ENCODE assay signal across 8 cellular contexts in genomic region chr17:63838586-63839184, GRCh38. TPM values are rescaled to one million over a fixed set of nuclear protein-coding genes. Genes with fewer than 3 reads are reported as not detected.
DNase-seq lines count a peak whose midpoint lies in the region; ATAC-seq and TF ChIP-seq lines count a peak whose summit lies in the region.

No MANE protein-coding gene starts in this region.

- no peaks in the 10 kb centered on the region for H3K27me3 Mint-ChIP-seq in T-helper 1 cell treated with Interleukin-12 subunit alpha and Interleukin-12 subunit beta and Interleukin-4 antibody, amounts not matched to agents 30 μg/mL and 1 μg/mL, for 36 hours (ENCODE audit: low read depth)
- no peaks in the 10 kb centered on the region for H3K27me3 Mint-ChIP-seq in activated T-helper 1 cell treated with anti-CD3 and anti-CD28 coated beads, Interleukin-12 subunit alpha, Interleukin-12 subunit beta, Interleukin-2, Interleukin-4 antibody, amounts not matched to agents 30 ng/mL and 10 ng/mL and 1 ng/mL, durations not matched to agents 14 hours and 24 hours and 36 hours (ENCODE audit: insufficient read depth)

- H3K9me3 ChIP-seq in cardiac muscle cell (ENCODE audit: low read depth): no peaks in the 10 kb centered on the region

- H3K36me3 Mint-ChIP-seq in T-helper 1 cell treated with Interleukin-12 subunit alpha and Interleukin-12 subunit beta and Interleukin-4 antibody, amounts not matched to agents 30 μg/mL and 1 μg/mL, for 36 hours (ENCODE audit: low read depth): peaks cover 14% of the 10 kb centered on the region
- H3K36me3 Mint-ChIP-seq in activated T-helper 1 cell treated with anti-CD3 and anti-CD28 coated beads, Interleukin-12 subunit alpha, Interleukin-12 subunit beta, Interleukin-2, Interleukin-4 antibody, amounts not matched to agents 30 ng/mL and 10 ng/mL and 1 ng/mL, durations not matched to agents 14 hours and 24 hours and 36 hours (ENCODE audit: low read depth): peaks cover 35% of the 10 kb centered on the region

- H3K4me3 Mint-ChIP-seq in T-helper 1 cell treated with Interleukin-12 subunit alpha and Interleukin-12 subunit beta and Interleukin-4 antibody, amounts not matched to agents 30 μg/mL and 1 μg/mL, for 36 hours: peak overlapping the region; percentile 14
- peak overlapping the region; percentile 45 for H3K4me3 Mint-ChIP-seq in activated T-helper 1 cell treated with anti-CD3 and anti-CD28 coated beads, Interleukin-12 subunit alpha, Interleukin-12 subunit beta, Interleukin-2, Interleukin-4 antibody, amounts not matched to agents 30 ng/mL and 10 ng/mL and 1 ng/mL, durations not matched to agents 14 hours and 24 hours and 36 hours

- H3K27ac ChIP-seq in cardiac muscle cell (peak overlapping the region; percentile 44), rectal smooth muscle tissue (ENCODE audit: low read depth, low read length) (peak overlapping the region; percentile 85)

- peaks cover 31% of the 10 kb centered on the region for H3K4me1 Mint-ChIP-seq in T-helper 1 cell treated with Interleukin-12 subunit alpha and Interleukin-12 subunit beta and Interleukin-4 antibody, amounts not matched to agents 30 μg/mL and 1 μg/mL, for 36 hours (ENCODE audit: low read depth)
- H3K4me1 Mint-ChIP-seq in activated T-helper 1 cell treated with anti-CD3 and anti-CD28 coated beads, Interleukin-12 subunit alpha, Interleukin-12 subunit beta, Interleukin-2, Interleukin-4 antibody, amounts not matched to agents 30 ng/mL and 10 ng/mL and 1 ng/mL, durations not matched to agents 14 hours and 24 hours and 36 hours (ENCODE audit: low read depth): peaks cover 41% of the 10 kb centered on the region

- TF ChIP-seq CTCF in cardiac muscle cell (IDR thresholded peaks at IDR 0.05; ENCODE audit: low read depth, low read length): no peak

- H3K9ac ChIP-seq in rectal smooth muscle tissue (ENCODE audit: low read length): no peak overlapping the region

- H3K4me1 ChIP-seq in cardiac muscle cell (ENCODE audit: low read depth) (peaks cover 26% of the 10 kb centered on the region), rectal smooth muscle tissue (ENCODE audit: control insufficient read depth, insufficient read depth, low read length) (peaks cover 30% of the 10 kb centered on the region)

- peaks cover 5% of the 10 kb centered on the region for H3K36me3 ChIP-seq in cardiac muscle cell
- peaks cover 14% of the 10 kb centered on the region for H3K36me3 ChIP-seq in rectal smooth muscle tissue (ENCODE audit: control insufficient read depth, insufficient read depth, low read length)

- intact Hi-C loops in activated T-helper 1 cell treated with anti-CD3 and anti-CD28 coated beads, Interleukin-12 subunit alpha, Interleukin-12 subunit beta, Interleukin-2, Interleukin-4 antibody, amounts not matched to agents 30 ng/mL and 10 ng/mL and 1 ng/mL, durations not matched to agents 14 hours and 24 hours and 36 hours (cut with micrococcal nuclease): no loop called here

- no peak for DNase-seq in T-helper 1 cell
- no peak for DNase-seq in activated T-helper 1 cell treated with anti-CD3 and anti-CD28 coated beads, Interleukin-12 subunit alpha, Interleukin-12 subunit beta, Interleukin-2, Interleukin-4 antibody, amounts not matched to agents 30 ng/mL and 10 ng/mL and 1 ng/mL, durations not matched to agents 14 hours and 24 hours and 36 hours (ENCODE audit: low spot score)
- DNase-seq in cardiac muscle cell (ENCODE audit: low read depth in 1 of 2, low spot score in 1 of 2): peak in 1 of 2 donors; percentile 94
- DNase-seq in NCI-H187 (lab: John Stamatoyannopoulos, UW): no peak

- H3K9me3 Mint-ChIP-seq in T-helper 1 cell treated with Interleukin-12 subunit alpha and Interleukin-12 subunit beta and Interleukin-4 antibody, amounts not matched to agents 30 μg/mL and 1 μg/mL, for 36 hours: no peaks in the 10 kb centered on the region
- H3K9me3 Mint-ChIP-seq in activated T-helper 1 cell treated with anti-CD3 and anti-CD28 coated beads, Interleukin-12 subunit alpha, Interleukin-12 subunit beta, Interleukin-2, Interleukin-4 antibody, amounts not matched to agents 30 ng/mL and 10 ng/mL and 1 ng/mL, durations not matched to agents 14 hours and 24 hours and 36 hours: no peaks in the 10 kb centered on the region

- H3K4me3 ChIP-seq in cardiac muscle cell (no peak overlapping the region), rectal smooth muscle tissue (ENCODE audit: low read length) (peak overlapping the region; percentile 25)

- H3K27ac Mint-ChIP-seq in T-helper 1 cell treated with Interleukin-12 subunit alpha and Interleukin-12 subunit beta and Interleukin-4 antibody, amounts not matched to agents 30 μg/mL and 1 μg/mL, for 36 hours: no peak overlapping the region
- peak overlapping the region; percentile 29 for H3K27ac Mint-ChIP-seq in activated T-helper 1 cell treated with anti-CD3 and anti-CD28 coated beads, Interleukin-12 subunit alpha, Interleukin-12 subunit beta, Interleukin-2, Interleukin-4 antibody, amounts not matched to agents 30 ng/mL and 10 ng/mL and 1 ng/mL, durations not matched to agents 14 hours and 24 hours and 36 hours

- H3K27me3 ChIP-seq in cardiac muscle cell (no peaks in the 10 kb centered on the region), rectal smooth muscle tissue (ENCODE audit: control insufficient read depth, insufficient read depth, low read length) (no peaks in the 10 kb centered on the region)

- ATAC-seq in HG02623 (IDR thresholded peaks at IDR 0.05; ENCODE audit: unreplicated experiment): no peak
- ATAC-seq in activated CD4-positive, CD25-positive, alpha-beta regulatory T cell treated with anti-CD3 and anti-CD28 coated beads, Interleukin-2, amount 50 U/mL, for 24 hours: no peak

RNA-seq across cellular contexts. Expression of gene SMARCD2, which starts 3.8 kb away (rescaled TPM):
- 116 TPM in 2 replicates for total RNA-seq in activated T-helper 1 cell treated with anti-CD3 and anti-CD28 coated beads, Interleukin-12 subunit alpha, Interleukin-12 subunit beta, Interleukin-2, Interleukin-4 antibody, amounts not matched to agents 30 ng/mL and 10 ng/mL and 1 ng/mL, durations not matched to agents 14 hours and 24 hours and 36 hours
- 39.2 and 67.6 TPM in 2 replicates for total RNA-seq in cardiac muscle cell
- 40.3 and 45.4 TPM in 2 replicates for polyA plus RNA-seq in cardiac muscle cell

RNA-seq across cellular contexts. Expression of gene FTSJ3, which starts 11.2 kb away (rescaled TPM):
- 95.6 and 100 TPM in 2 replicates for total RNA-seq in activated T-helper 1 cell treated with anti-CD3 and anti-CD28 coated beads, Interleukin-12 subunit alpha, Interleukin-12 subunit beta, Interleukin-2, Interleukin-4 antibody, amounts not matched to agents 30 ng/mL and 10 ng/mL and 1 ng/mL, durations not matched to agents 14 hours and 24 hours and 36 hours
- 43.1 and 47.2 TPM in 2 replicates for total RNA-seq in cardiac muscle cell
- polyA plus RNA-seq in cardiac muscle cell: 52.2 and 57.3 TPM in 2 replicates

RNA-seq across cellular contexts. Expression of gene PSMC5, which starts 11.5 kb away (rescaled TPM):
- total RNA-seq in activated T-helper 1 cell treated with anti-CD3 and anti-CD28 coated beads, Interleukin-12 subunit alpha, Interleukin-12 subunit beta, Interleukin-2, Interleukin-4 antibody, amounts not matched to agents 30 ng/mL and 10 ng/mL and 1 ng/mL, durations not matched to agents 14 hours and 24 hours and 36 hours: 185 and 195 TPM in 2 replicates
- 42.7 and 57.7 TPM in 2 replicates for total RNA-seq in cardiac muscle cell
- 144 and 230 TPM in 2 replicates for polyA plus RNA-seq in cardiac muscle cell

RNA-seq across cellular contexts. Expression of gene CSH2, which starts 34.8 kb away (rescaled TPM):
- not detected in 2 replicates for total RNA-seq in activated T-helper 1 cell treated with anti-CD3 and anti-CD28 coated beads, Interleukin-12 subunit alpha, Interleukin-12 subunit beta, Interleukin-2, Interleukin-4 antibody, amounts not matched to agents 30 ng/mL and 10 ng/mL and 1 ng/mL, durations not matched to agents 14 hours and 24 hours and 36 hours
- not detected in 2 replicates for total RNA-seq in cardiac muscle cell
- not detected in 2 replicates for polyA plus RNA-seq in cardiac muscle cell

RNA-seq across cellular contexts. Expression of gene GH2, which starts 43.1 kb away (rescaled TPM):
- total RNA-seq in activated T-helper 1 cell treated with anti-CD3 and anti-CD28 coated beads, Interleukin-12 subunit alpha, Interleukin-12 subunit beta, Interleukin-2, Interleukin-4 antibody, amounts not matched to agents 30 ng/mL and 10 ng/mL and 1 ng/mL, durations not matched to agents 14 hours and 24 hours and 36 hours: not detected in 2 replicates
- not detected in 2 replicates for total RNA-seq in cardiac muscle cell
- polyA plus RNA-seq in cardiac muscle cell: 0.35 TPM in 1 of 2 replicates, not detected in the other
